In the genomic region with DNA sequence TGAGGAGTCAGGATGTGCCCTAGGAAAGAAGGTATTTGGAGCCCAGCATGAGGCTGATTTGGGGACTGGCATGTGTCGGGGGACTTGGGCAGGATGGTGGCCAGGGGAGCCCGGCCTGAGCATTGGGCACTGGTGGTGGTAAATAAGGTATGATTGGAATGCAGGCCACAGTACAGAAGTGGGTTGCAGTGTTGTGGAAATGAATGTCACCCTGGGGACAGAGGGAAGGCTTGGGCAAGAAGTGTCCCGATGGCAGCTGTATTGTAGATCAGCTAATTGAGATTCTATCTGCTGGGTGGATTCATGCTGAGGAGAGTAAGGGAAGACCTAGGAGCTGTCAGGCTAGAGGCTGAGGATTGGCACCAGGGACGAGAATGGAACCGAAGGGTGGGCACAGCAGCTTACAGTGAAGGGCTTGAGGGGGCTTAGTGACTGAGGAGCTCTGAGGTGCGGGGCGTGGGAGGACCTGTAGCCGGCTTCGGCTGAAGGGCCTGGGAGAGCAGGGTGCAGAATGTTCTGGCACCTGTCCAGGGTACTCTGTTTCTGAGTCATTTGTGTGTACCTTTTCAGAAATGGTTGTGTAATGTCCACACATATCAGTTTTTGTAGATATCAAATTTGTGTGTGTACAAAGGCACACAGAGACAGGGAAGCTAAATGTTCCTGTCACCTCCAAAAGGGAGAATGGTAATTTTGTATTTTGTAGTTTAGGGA, we compare ENCODE assay signal across 1 cellular context.
A peak's percentile ranks its signal among the peaks of the same experiment; 100 is the strongest.
TF ChIP-seq lines count a peak whose summit lies in the region.

No MANE protein-coding gene starts in this region.

TF ChIP-seq in HepG2, 621 proteins besides CTCF, POLR2A, EP300 and RAD21 (continued from another document and continues in another):
- TF ChIP-seq, protein P1, sequence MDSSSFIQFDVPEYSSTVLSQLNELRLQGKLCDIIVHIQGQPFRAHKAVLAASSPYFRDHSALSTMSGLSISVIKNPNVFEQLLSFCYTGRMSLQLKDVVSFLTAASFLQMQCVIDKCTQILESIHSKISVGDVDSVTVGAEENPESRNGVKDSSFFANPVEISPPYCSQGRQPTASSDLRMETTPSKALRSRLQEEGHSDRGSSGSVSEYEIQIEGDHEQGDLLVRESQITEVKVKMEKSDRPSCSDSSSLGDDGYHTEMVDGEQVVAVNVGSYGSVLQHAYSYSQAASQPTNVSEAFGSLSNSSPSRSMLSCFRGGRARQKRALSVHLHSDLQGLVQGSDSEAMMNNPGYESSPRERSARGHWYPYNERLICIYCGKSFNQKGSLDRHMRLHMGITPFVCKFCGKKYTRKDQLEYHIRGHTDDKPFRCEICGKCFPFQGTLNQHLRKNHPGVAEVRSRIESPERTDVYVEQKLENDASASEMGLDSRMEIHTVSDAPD (CRISPR knock-in tag; IDR thresholded peaks at IDR 0.05): no peak
- TF ChIP-seq, protein P2, sequence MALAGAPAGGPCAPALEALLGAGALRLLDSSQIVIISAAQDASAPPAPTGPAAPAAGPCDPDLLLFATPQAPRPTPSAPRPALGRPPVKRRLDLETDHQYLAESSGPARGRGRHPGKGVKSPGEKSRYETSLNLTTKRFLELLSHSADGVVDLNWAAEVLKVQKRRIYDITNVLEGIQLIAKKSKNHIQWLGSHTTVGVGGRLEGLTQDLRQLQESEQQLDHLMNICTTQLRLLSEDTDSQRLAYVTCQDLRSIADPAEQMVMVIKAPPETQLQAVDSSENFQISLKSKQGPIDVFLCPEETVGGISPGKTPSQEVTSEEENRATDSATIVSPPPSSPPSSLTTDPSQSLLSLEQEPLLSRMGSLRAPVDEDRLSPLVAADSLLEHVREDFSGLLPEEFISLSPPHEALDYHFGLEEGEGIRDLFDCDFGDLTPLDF (CRISPR knock-in tag; IDR thresholded peaks at IDR 0.05): no peak
- TF ChIP-seq, protein P3, sequence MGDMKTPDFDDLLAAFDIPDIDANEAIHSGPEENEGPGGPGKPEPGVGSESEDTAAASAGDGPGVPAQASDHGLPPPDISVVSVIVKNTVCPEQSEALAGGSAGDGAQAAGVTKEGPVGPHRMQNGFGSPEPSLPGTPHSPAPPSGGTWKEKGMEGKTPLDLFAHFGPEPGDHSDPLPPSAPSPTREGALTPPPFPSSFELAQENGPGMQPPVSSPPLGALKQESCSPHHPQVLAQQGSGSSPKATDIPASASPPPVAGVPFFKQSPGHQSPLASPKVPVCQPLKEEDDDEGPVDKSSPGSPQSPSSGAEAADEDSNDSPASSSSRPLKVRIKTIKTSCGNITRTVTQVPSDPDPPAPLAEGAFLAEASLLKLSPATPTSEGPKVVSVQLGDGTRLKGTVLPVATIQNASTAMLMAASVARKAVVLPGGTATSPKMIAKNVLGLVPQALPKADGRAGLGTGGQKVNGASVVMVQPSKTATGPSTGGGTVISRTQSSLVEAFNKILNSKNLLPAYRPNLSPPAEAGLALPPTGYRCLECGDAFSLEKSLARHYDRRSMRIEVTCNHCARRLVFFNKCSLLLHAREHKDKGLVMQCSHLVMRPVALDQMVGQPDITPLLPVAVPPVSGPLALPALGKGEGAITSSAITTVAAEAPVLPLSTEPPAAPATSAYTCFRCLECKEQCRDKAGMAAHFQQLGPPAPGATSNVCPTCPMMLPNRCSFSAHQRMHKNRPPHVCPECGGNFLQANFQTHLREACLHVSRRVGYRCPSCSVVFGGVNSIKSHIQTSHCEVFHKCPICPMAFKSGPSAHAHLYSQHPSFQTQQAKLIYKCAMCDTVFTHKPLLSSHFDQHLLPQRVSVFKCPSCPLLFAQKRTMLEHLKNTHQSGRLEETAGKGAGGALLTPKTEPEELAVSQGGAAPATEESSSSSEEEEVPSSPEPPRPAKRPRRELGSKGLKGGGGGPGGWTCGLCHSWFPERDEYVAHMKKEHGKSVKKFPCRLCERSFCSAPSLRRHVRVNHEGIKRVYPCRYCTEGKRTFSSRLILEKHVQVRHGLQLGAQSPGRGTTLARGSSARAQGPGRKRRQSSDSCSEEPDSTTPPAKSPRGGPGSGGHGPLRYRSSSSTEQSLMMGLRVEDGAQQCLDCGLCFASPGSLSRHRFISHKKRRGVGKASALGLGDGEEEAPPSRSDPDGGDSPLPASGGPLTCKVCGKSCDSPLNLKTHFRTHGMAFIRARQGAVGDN (CRISPR knock-in tag; IDR thresholded peaks at IDR 0.05): peak; percentile 51
- TF ChIP-seq ZNF7 (CRISPR knock-in tag; IDR thresholded peaks at IDR 0.05): no peak
- TF ChIP-seq JUND (CRISPR knock-in tag; IDR thresholded peaks at IDR 0.05): no peak
- TF ChIP-seq, protein P4, sequence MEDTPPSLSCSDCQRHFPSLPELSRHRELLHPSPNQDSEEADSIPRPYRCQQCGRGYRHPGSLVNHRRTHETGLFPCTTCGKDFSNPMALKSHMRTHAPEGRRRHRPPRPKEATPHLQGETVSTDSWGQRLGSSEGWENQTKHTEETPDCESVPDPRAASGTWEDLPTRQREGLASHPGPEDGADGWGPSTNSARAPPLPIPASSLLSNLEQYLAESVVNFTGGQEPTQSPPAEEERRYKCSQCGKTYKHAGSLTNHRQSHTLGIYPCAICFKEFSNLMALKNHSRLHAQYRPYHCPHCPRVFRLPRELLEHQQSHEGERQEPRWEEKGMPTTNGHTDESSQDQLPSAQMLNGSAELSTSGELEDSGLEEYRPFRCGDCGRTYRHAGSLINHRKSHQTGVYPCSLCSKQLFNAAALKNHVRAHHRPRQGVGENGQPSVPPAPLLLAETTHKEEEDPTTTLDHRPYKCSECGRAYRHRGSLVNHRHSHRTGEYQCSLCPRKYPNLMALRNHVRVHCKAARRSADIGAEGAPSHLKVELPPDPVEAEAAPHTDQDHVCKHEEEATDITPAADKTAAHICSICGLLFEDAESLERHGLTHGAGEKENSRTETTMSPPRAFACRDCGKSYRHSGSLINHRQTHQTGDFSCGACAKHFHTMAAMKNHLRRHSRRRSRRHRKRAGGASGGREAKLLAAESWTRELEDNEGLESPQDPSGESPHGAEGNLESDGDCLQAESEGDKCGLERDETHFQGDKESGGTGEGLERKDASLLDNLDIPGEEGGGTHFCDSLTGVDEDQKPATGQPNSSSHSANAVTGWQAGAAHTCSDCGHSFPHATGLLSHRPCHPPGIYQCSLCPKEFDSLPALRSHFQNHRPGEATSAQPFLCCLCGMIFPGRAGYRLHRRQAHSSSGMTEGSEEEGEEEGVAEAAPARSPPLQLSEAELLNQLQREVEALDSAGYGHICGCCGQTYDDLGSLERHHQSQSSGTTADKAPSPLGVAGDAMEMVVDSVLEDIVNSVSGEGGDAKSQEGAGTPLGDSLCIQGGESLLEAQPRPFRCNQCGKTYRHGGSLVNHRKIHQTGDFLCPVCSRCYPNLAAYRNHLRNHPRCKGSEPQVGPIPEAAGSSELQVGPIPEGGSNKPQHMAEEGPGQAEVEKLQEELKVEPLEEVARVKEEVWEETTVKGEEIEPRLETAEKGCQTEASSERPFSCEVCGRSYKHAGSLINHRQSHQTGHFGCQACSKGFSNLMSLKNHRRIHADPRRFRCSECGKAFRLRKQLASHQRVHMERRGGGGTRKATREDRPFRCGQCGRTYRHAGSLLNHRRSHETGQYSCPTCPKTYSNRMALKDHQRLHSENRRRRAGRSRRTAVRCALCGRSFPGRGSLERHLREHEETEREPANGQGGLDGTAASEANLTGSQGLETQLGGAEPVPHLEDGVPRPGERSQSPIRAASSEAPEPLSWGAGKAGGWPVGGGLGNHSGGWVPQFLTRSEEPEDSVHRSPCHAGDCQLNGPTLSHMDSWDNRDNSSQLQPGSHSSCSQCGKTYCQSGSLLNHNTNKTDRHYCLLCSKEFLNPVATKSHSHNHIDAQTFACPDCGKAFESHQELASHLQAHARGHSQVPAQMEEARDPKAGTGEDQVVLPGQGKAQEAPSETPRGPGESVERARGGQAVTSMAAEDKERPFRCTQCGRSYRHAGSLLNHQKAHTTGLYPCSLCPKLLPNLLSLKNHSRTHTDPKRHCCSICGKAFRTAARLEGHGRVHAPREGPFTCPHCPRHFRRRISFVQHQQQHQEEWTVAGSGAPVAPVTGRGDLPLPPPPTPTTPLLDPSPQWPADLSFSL (CRISPR knock-in tag; IDR thresholded peaks at IDR 0.05): peak; percentile 94
- peak; percentile 36; the same call in 1 of the 2 replicates for TF ChIP-seq SMC3 (IDR thresholded peaks at IDR 0.05; ENCODE audit: low read length)
- no peak for TF ChIP-seq PHF20 (CRISPR knock-in tag; IDR thresholded peaks at IDR 0.05)
- no peak for TF ChIP-seq JUNB (CRISPR knock-in tag; IDR thresholded peaks at IDR 0.05; ENCODE audit: borderline replicate concordance)
- TF ChIP-seq XBP1 (CRISPR knock-in tag; IDR thresholded peaks at IDR 0.05): no peak
- no peak for TF ChIP-seq SALL2 (CRISPR knock-in tag; IDR thresholded peaks at IDR 0.05)
- TF ChIP-seq, protein P5, sequence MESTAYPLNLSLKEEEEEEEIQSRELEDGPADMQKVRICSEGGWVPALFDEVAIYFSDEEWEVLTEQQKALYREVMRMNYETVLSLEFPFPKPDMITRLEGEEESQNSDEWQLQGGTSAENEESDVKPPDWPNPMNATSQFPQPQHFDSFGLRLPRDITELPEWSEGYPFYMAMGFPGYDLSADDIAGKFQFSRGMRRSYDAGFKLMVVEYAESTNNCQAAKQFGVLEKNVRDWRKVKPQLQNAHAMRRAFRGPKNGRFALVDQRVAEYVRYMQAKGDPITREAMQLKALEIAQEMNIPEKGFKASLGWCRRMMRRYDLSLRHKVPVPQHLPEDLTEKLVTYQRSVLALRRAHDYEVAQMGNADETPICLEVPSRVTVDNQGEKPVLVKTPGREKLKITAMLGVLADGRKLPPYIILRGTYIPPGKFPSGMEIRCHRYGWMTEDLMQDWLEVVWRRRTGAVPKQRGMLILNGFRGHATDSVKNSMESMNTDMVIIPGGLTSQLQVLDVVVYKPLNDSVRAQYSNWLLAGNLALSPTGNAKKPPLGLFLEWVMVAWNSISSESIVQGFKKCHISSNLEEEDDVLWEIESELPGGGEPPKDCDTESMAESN (CRISPR knock-in tag; conservative IDR thresholded peaks at IDR 0.05): 0 out of 2 replicates have a peak, but pooled peaks have one; percentile 42
- no peak for TF ChIP-seq ARNT2 (CRISPR knock-in tag; IDR thresholded peaks at IDR 0.05; ENCODE audit: low read depth)
- TF ChIP-seq ZNF720 (CRISPR knock-in tag; IDR thresholded peaks at IDR 0.05): no peak
- no peak for TF ChIP-seq NPAS2 (CRISPR knock-in tag; IDR thresholded peaks at IDR 0.05; ENCODE audit: borderline replicate concordance)
- TF ChIP-seq, protein P6, sequence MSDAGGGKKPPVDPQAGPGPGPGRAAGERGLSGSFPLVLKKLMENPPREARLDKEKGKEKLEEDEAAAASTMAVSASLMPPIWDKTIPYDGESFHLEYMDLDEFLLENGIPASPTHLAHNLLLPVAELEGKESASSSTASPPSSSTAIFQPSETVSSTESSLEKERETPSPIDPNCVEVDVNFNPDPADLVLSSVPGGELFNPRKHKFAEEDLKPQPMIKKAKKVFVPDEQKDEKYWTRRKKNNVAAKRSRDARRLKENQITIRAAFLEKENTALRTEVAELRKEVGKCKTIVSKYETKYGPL (CRISPR knock-in tag; IDR thresholded peaks at IDR 0.05): no peak
- no peak for TF ChIP-seq HNRNPH1 (optimal IDR thresholded peaks at IDR 0.05; ENCODE audit: low read depth, low read length)
- TF ChIP-seq XRCC5 (optimal IDR thresholded peaks at IDR 0.05; ENCODE audit: low read length): peak; percentile 40
- TF ChIP-seq, protein P7, sequence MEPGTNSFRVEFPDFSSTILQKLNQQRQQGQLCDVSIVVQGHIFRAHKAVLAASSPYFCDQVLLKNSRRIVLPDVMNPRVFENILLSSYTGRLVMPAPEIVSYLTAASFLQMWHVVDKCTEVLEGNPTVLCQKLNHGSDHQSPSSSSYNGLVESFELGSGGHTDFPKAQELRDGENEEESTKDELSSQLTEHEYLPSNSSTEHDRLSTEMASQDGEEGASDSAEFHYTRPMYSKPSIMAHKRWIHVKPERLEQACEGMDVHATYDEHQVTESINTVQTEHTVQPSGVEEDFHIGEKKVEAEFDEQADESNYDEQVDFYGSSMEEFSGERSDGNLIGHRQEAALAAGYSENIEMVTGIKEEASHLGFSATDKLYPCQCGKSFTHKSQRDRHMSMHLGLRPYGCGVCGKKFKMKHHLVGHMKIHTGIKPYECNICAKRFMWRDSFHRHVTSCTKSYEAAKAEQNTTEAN (CRISPR knock-in tag; conservative IDR thresholded peaks at IDR 0.05): 0 out of 2 replicates have a peak, but pooled peaks have one; percentile 59
- TF ChIP-seq, protein P8, sequence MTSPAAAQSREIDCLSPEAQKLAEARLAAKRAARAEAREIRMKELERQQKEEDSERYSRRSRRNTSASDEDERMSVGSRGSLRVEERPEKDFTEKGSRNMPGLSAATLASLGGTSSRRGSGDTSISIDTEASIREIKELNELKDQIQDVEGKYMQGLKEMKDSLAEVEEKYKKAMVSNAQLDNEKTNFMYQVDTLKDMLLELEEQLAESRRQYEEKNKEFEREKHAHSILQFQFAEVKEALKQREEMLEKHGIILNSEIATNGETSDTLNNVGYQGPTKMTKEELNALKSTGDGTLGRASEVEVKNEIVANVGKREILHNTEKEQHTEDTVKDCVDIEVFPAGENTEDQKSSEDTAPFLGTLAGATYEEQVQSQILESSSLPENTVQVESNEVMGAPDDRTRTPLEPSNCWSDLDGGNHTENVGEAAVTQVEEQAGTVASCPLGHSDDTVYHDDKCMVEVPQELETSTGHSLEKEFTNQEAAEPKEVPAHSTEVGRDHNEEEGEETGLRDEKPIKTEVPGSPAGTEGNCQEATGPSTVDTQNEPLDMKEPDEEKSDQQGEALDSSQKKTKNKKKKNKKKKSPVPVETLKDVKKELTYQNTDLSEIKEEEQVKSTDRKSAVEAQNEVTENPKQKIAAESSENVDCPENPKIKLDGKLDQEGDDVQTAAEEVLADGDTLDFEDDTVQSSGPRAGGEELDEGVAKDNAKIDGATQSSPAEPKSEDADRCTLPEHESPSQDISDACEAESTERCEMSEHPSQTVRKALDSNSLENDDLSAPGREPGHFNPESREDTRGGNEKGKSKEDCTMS (CRISPR knock-in tag; conservative IDR thresholded peaks at IDR 0.05): no peak
- TF ChIP-seq, protein P9, sequence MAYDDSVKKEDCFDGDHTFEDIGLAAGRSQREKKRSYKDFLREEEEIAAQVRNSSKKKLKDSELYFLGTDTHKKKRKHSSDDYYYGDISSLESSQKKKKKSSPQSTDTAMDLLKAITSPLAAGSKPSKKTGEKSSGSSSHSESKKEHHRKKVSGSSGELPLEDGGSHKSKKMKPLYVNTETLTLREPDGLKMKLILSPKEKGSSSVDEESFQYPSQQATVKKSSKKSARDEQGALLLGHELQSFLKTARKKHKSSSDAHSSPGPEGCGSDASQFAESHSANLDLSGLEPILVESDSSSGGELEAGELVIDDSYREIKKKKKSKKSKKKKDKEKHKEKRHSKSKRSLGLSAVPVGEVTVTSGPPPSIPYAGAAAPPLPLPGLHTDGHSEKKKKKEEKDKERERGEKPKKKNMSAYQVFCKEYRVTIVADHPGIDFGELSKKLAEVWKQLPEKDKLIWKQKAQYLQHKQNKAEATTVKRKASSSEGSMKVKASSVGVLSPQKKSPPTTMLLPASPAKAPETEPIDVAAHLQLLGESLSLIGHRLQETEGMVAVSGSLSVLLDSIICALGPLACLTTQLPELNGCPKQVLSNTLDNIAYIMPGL (CRISPR knock-in tag; IDR thresholded peaks at IDR 0.05; ENCODE audit: borderline replicate concordance in 1 of 2, low read depth in 1 of 2): no peak
- TF ChIP-seq, protein P10, sequence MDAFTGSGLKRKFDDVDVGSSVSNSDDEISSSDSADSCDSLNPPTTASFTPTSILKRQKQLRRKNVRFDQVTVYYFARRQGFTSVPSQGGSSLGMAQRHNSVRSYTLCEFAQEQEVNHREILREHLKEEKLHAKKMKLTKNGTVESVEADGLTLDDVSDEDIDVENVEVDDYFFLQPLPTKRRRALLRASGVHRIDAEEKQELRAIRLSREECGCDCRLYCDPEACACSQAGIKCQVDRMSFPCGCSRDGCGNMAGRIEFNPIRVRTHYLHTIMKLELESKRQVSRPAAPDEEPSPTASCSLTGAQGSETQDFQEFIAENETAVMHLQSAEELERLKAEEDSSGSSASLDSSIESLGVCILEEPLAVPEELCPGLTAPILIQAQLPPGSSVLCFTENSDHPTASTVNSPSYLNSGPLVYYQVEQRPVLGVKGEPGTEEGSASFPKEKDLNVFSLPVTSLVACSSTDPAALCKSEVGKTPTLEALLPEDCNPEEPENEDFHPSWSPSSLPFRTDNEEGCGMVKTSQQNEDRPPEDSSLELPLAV (CRISPR knock-in tag; conservative IDR thresholded peaks at IDR 0.05; ENCODE audit: low read depth): no peak
- TF ChIP-seq SRSF4 (IDR thresholded peaks at IDR 0.05; ENCODE audit: low read depth, low read length, poor library complexity, severe bottlenecking): no peak
- no peak for TF ChIP-seq ZNF607 (CRISPR knock-in tag; IDR thresholded peaks at IDR 0.05; ENCODE audit: borderline replicate concordance)
